ENCODE assay signal across 24 cellular contexts in genomic region chr20:23515250-23515939, GRCh38. TPM values are rescaled to one million over a fixed set of nuclear protein-coding genes. Genes with fewer than 3 reads are reported as not detected.
DNase-seq lines count a peak whose midpoint lies in the region; ATAC-seq, FAIRE-seq and TF ChIP-seq lines count a peak whose summit lies in the region.
"Had no signal": no experiment of that assay in that cellular context is flagged by ENCODE, and none has a peak within 500 bp of the region (broad histone marks: within the 10 kb centered on the region; RNA-seq: fewer than 3 reads in every experiment).

No MANE protein-coding gene starts in this region.

- WGBS in H1 (ENCODE audit: extremely low coverage in 1 of 2, insufficient coverage in 1 of 2, insufficient read length in 1 of 2, insufficient replicate concordance in 2 of 2, low coverage in 1 of 2, low lambda C conversion rate in 2 of 2, missing lambda C conversion rate in 1 of 2), 2 experiments: 63% methylated on average over 5 of the region's 5 CpGs; no CpG with 5 or more reads in 1 of the 2 experiments
- WGBS in mesenchymal stem cell: 76% methylated on average over 3 of the region's 5 CpGs

- 0 out of 2 replicates have a peak overlapping the region, but pooled peaks have one; percentile 6 for H2BK12ac ChIP-seq in H1 (ENCODE audit: low read depth, low read length)
- no peak overlapping the region for H2BK12ac ChIP-seq in mesenchymal stem cell (ENCODE audit: low read length in 2 of 2)

- TF ChIP-seq RAD21 in H1 (IDR thresholded peaks at IDR 0.05 in 1 of 2, conservative IDR thresholded peaks at IDR 0.05 in 1 of 2; ENCODE audit: low read depth in 2 of 2, low read length in 2 of 2): no peak

- no peaks in the 10 kb centered on the region for H3K79me2 ChIP-seq in H1 (ENCODE audit: control insufficient read depth in 1 of 2, insufficient read depth in 2 of 2, low read length in 2 of 2)

- H3K4ac ChIP-seq in H1 (replicated peaks; ENCODE audit: insufficient read length, low read depth, low read length) (peak overlapping the region; percentile 48), mesenchymal stem cell (ENCODE audit: low read depth in 1 of 2, low read length in 2 of 2) (no peak overlapping the region)

- H3K18ac ChIP-seq in H1 (ENCODE audit: extremely low read depth, low read length): no peak overlapping the region
- no peak overlapping the region for H3K18ac ChIP-seq in mesenchymal stem cell (ENCODE audit: low read depth in 1 of 2, low read length in 2 of 2)

- H4K8ac ChIP-seq in H1 (ENCODE audit: extremely low read depth, insufficient read depth, low read length) (no peak overlapping the region), mesenchymal stem cell (ENCODE audit: low read length) (no peak overlapping the region)

- H3K27me3 ChIP-seq in H1 (replicated peaks in 1 of 4; ENCODE audit: control insufficient read depth in 3 of 4, extremely low read depth in 1 of 4, insufficient read depth in 3 of 4, low read length in 3 of 4) (no peaks in the 10 kb centered on the region), mesenchymal stem cell (ENCODE audit: control insufficient read depth in 1 of 2, insufficient read depth in 1 of 2, low read length in 2 of 2) (peaks cover 0 to 4% of the 10 kb centered on the region in 2 experiments)
- H3K27me3 ChIP-seq: adrenal gland had no signal

- no peak for TF ChIP-seq EP300 in H1 (IDR thresholded peaks at IDR 0.05; ENCODE audit: borderline replicate concordance in 1 of 2, low read depth in 2 of 2, low read length in 2 of 2)

- H3K79me1 ChIP-seq in H1 (ENCODE audit: low read depth, low read length): no peaks in the 10 kb centered on the region
- H3K79me1 ChIP-seq in mesenchymal stem cell (replicated peaks; ENCODE audit: low read length, poor library complexity, severe bottlenecking): no peaks in the 10 kb centered on the region

- no peak for FAIRE-seq in H1 (lab: Jason Lieb, UNC)
- FAIRE-seq: G401.6 had no signal

- H3K36me3 ChIP-seq in H1 (ENCODE audit: control insufficient read depth in 2 of 4, insufficient read depth in 4 of 4, low read length in 3 of 4): no peaks in the 10 kb centered on the region
- no peaks in the 10 kb centered on the region for H3K36me3 ChIP-seq in mesenchymal stem cell (ENCODE audit: control insufficient read depth in 1 of 2, insufficient read depth in 2 of 2, low read depth in 1 of 2, low read length in 2 of 2)
- H3K36me3 ChIP-seq: adrenal gland had no signal

- H2AFZ ChIP-seq in H1 (ENCODE audit: low read length) (no peak overlapping the region), mesenchymal stem cell (ENCODE audit: low read depth, low read length) (no peak overlapping the region)

- no peak overlapping the region for H3K23ac ChIP-seq in H1 (ENCODE audit: insufficient read length)
- no peak overlapping the region for H3K23ac ChIP-seq in mesenchymal stem cell (ENCODE audit: low read length in 2 of 2)

- H3K14ac ChIP-seq in H1 (ENCODE audit: insufficient read length) (no peak overlapping the region), mesenchymal stem cell (ENCODE audit: low read length in 2 of 2) (no peak overlapping the region)

- H3K56ac ChIP-seq in H1 (replicated peaks; ENCODE audit: insufficient read length, low read depth, low read length): no peak overlapping the region

- no peak for TF ChIP-seq CTCF in H1 (IDR thresholded peaks at IDR 0.05; ENCODE audit: control extremely low read depth in 1 of 3, insufficient read depth in 1 of 3, low read depth in 1 of 3, low read length in 3 of 3)

- H2BK15ac ChIP-seq in H1 (ENCODE audit: low read length) (no peak overlapping the region), mesenchymal stem cell (ENCODE audit: low read depth, poor library complexity, severe bottlenecking) (no peak overlapping the region)

- TF ChIP-seq POLR2A in H1 (IDR thresholded peaks at IDR 0.05; ENCODE audit: control extremely low read depth in 1 of 2, low read depth in 2 of 2, low read length in 2 of 2): no peak

- H2BK120ac ChIP-seq in H1 (replicated peaks; ENCODE audit: low read depth, low read length) (peak overlapping the region; percentile 91), mesenchymal stem cell (ENCODE audit: low read depth, low read length) (no peak overlapping the region)

- CTCF ChIA-PET in H1 (lab: Charles Lee; ENCODE audit: partially characterized antibody): interaction anchor here (1.3 to 1.5 kb wide), 2 partner anchors 8 to 10 kb away, joined by 3 read pairs; no protein-coding TSS in a partner anchor

- H4K91ac ChIP-seq in H1 (replicated peaks; ENCODE audit: insufficient read length, low read length) (peak overlapping the region; percentile 61), mesenchymal stem cell (ENCODE audit: low read length) (no peak overlapping the region)

- H3K4me3 ChIP-seq in H1 (ENCODE audit: extremely low read depth in 1 of 4, insufficient read depth in 2 of 4, low read depth in 3 of 4, low read length in 4 of 4) (no peak overlapping the region), mesenchymal stem cell (ENCODE audit: insufficient read depth in 1 of 2, low read depth in 1 of 2, low read length in 2 of 2) (no peak overlapping the region)
- H3K4me3 ChIP-seq: adrenal gland had no signal

- no peaks in the 10 kb centered on the region for H4K20me1 ChIP-seq in H1 (replicated peaks in 1 of 2; ENCODE audit: control insufficient read depth in 1 of 2, insufficient read depth in 2 of 2, low read length in 2 of 2)

- H2BK20ac ChIP-seq in H1 (ENCODE audit: low read length): peak overlapping the region; percentile 2; the same call in 1 of the 2 replicates

- no peak overlapping the region for H2AK5ac ChIP-seq in H1 (ENCODE audit: low read depth, low read length)
- H2AK5ac ChIP-seq in mesenchymal stem cell (ENCODE audit: low read length, severe bottlenecking): no peak overlapping the region

- H3K9me3 ChIP-seq in H1 (ENCODE audit: insufficient read depth in 2 of 2, low read depth in 1 of 2, low read length in 1 of 2) (peaks cover 3% of the 10 kb centered on the region in 2 experiments), mesenchymal stem cell (ENCODE audit: control insufficient read depth, low read length) (no peaks in the 10 kb centered on the region)
- H3K9me3 ChIP-seq: adrenal gland had no signal

- H3K4me2 ChIP-seq in H1 (ENCODE audit: insufficient read depth in 1 of 2, low read depth in 2 of 2, low read length in 2 of 2) (no peak overlapping the region), mesenchymal stem cell (ENCODE audit: low read length, poor library complexity, severe bottlenecking) (no peak overlapping the region)

- H3K27ac ChIP-seq in H1 (ENCODE audit: low read depth, low read length) (no peak overlapping the region), mesenchymal stem cell (ENCODE audit: low read length, poor library complexity, severe bottlenecking) (no peak overlapping the region)
- H3K27ac ChIP-seq: adrenal gland had no signal

- peak overlapping the region; percentile 19 for H4K5ac ChIP-seq in H1 (ENCODE audit: insufficient read length, low read depth, low read length)

- no peaks in the 10 kb centered on the region for H3K23me2 ChIP-seq in H1 (ENCODE audit: low read depth, low read length)

- peak overlapping the region; percentile 74; the same call in 1 of the 2 replicates for H2BK5ac ChIP-seq in H1 (ENCODE audit: low read depth, low read length)
- H2BK5ac ChIP-seq in mesenchymal stem cell (ENCODE audit: low read depth, low read length, poor library complexity, severe bottlenecking): no peak overlapping the region

- no peak for ATAC-seq in GM21423 (IDR thresholded peaks at IDR 0.05; ENCODE audit: unreplicated experiment)
- ATAC-seq: activated CD4-positive, CD25-positive, alpha-beta regulatory T cell treated with anti-CD3 and anti-CD28 coated beads, Interleukin-2, amount 50 U/mL, for 24 hours; activated CD8-positive, alpha-beta T cell treated with anti-CD3 and anti-CD28 coated beads, Interleukin-2, amount 10 ng/mL, durations not matched to agents 7 days and 5 days had no signal

- POLR2A ChIA-PET in H1 (lab: Charles Lee; ENCODE audit: partially characterized antibody): no interaction called here

- peaks cover 0 to 6% (median 4%) of the 10 kb centered on the region in 4 experiments; a peak in 2 of 7 replicates for H3K4me1 ChIP-seq in H1 (replicated peaks in 1 of 4; ENCODE audit: control insufficient read depth in 3 of 4, insufficient read depth in 4 of 4, low read length in 3 of 4)
- peaks cover 2% of the 10 kb centered on the region for H3K4me1 ChIP-seq in mesenchymal stem cell (ENCODE audit: control insufficient read depth, insufficient read depth, low read depth, low read length)
- H3K4me1 ChIP-seq: adrenal gland had no signal

- DNase-seq in ELR (ENCODE audit: low read depth) (peak; percentile 10), M059J (ENCODE audit: low read depth) (peak; percentile 19), H1 (ENCODE audit: low read depth in 1 of 2, low spot score in 2 of 2) (no peak), mesenchymal stem cell (peak; percentile 1), NCI-H128 (lab: John Stamatoyannopoulos, UW; ENCODE audit: unreplicated experiment) (no peak), kidney tubule cell (ENCODE audit: low spot score) (no peak)
- no peak for DNase-seq in activated CD8-positive, alpha-beta memory T cell treated with anti-CD3 and anti-CD28 coated beads, Interleukin-2, amount 50 U/mL, for 48 hours
- DNase-seq: ACHN; activated CD8-positive, alpha-beta T cell treated with anti-CD3 and anti-CD28 coated beads, Interleukin-2, amount 10 ng/mL, durations not matched to agents 7 days and 5 days; activated gamma-delta T cell treated with Interleukin-2 at 50 U/mL for 16 hours; activated T-cell treated with anti-CD3 and anti-CD28 coated beads, Interleukin-2, amount 50 U/mL, for 1 hour; adrenal gland; cortex of kidney; foreskin fibroblast; NCI-H69; SHP77; substantia nigra had no signal

- H3K9ac ChIP-seq in H1 (replicated peaks in 1 of 4; ENCODE audit: extremely low read depth in 1 of 4, low read depth in 3 of 4, low read length in 3 of 4) (no peak overlapping the region), mesenchymal stem cell (ENCODE audit: low read length) (no peak overlapping the region)

RNA-seq across cellular contexts. Expression of gene CST8, which starts 24.5 kb away (rescaled TPM):
- total RNA-seq in M059J (2014; rRNA removed; shearing (Covaris generic)): not detected in 2 replicates
- not detected in 2 replicates for total RNA-seq in H1 (2021; fragmentation: NEBNext Ultra II Directional; extraction: Animal tissue kit (Norgen Biotek cat#: 25700))
- not detected in 2 replicates for polyA plus RNA-seq in H1 (2011; rRNA removed)
- not detected for polyA plus RNA-seq in H1 (2011; cell fraction: cytosol; rRNA removed)
- not detected for polyA plus RNA-seq in H1 (2011; cell fraction: nucleus; rRNA removed)
- polyA plus RNA-seq in H1 (2012, experiment 1 of 2): not detected in 4 replicates
- not detected for polyA plus RNA-seq in H1 (2012, experiment 2 of 2)
- polyA plus RNA-seq in H1 (2013, experiment 1 of 2): not detected
- not detected for polyA plus RNA-seq in H1 (2013, experiment 2 of 2)
- polyA minus RNA-seq in H1 (2011; rRNA and poly(A)+ RNA removed): not detected in 2 replicates
- not detected for polyA minus RNA-seq in H1 (2011; cell fraction: cytosol; rRNA and poly(A)+ RNA removed)
- not detected for polyA minus RNA-seq in H1 (2011; cell fraction: nucleus; rRNA and poly(A)+ RNA removed)
- polyA plus RNA-seq in mesenchymal stem cell (2013, experiment 1 of 2): not detected
- not detected for polyA plus RNA-seq in mesenchymal stem cell (2013, experiment 2 of 2)
- total RNA-seq: activated CD8-positive, alpha-beta T cell treated with anti-CD3 and anti-CD28 coated beads, Interleukin-2, amount 10 ng/mL, durations not matched to agents 7 days and 5 days; adrenal gland; liver; neural crest cell; progenitor cell of endocrine pancreas; urinary bladder had no signal
- polyA plus RNA-seq: adrenal gland, liver, urinary bladder had no signal

RNA-seq across cellular contexts. Expression of gene CST9L, which starts 52.9 kb away (rescaled TPM):
- not detected in 2 replicates for total RNA-seq in M059J (2014; rRNA removed; shearing (Covaris generic))
- not detected in 2 replicates for total RNA-seq in H1 (2021; fragmentation: NEBNext Ultra II Directional; extraction: Animal tissue kit (Norgen Biotek cat#: 25700))
- polyA plus RNA-seq in H1 (2011; rRNA removed): not detected in 2 replicates
- not detected for polyA plus RNA-seq in H1 (2011; cell fraction: cytosol; rRNA removed)
- not detected for polyA plus RNA-seq in H1 (2011; cell fraction: nucleus; rRNA removed)
- not detected in 4 replicates for polyA plus RNA-seq in H1 (2012, experiment 1 of 2)
- not detected for polyA plus RNA-seq in H1 (2012, experiment 2 of 2)
- not detected for polyA plus RNA-seq in H1 (2013, experiment 1 of 2)
- polyA plus RNA-seq in H1 (2013, experiment 2 of 2): not detected
- not detected in 2 replicates for polyA minus RNA-seq in H1 (2011; rRNA and poly(A)+ RNA removed)
- not detected for polyA minus RNA-seq in H1 (2011; cell fraction: cytosol; rRNA and poly(A)+ RNA removed)
- not detected for polyA minus RNA-seq in H1 (2011; cell fraction: nucleus; rRNA and poly(A)+ RNA removed)
- polyA plus RNA-seq in mesenchymal stem cell (2013, experiment 1 of 2): not detected
- polyA plus RNA-seq in mesenchymal stem cell (2013, experiment 2 of 2): not detected
- total RNA-seq: activated CD8-positive, alpha-beta T cell treated with anti-CD3 and anti-CD28 coated beads, Interleukin-2, amount 10 ng/mL, durations not matched to agents 7 days and 5 days; adrenal gland; liver; neural crest cell; progenitor cell of endocrine pancreas; urinary bladder had no signal
- polyA plus RNA-seq: adrenal gland, liver, urinary bladder had no signal

Comparison
In these comparisons a context has a peak if more than half of its experiments do, and no peak if none do; other contexts are left out.
1. DNase-seq: peak in ELR (single experiment), M059J (single experiment) and mesenchymal stem cell (single experiment); none in H1 (0 of 2), NCI-H128 (single experiment), activated CD8-positive, alpha-beta memory T cell treated with anti-CD3 and anti-CD28 coated beads, Interleukin-2, amount 50 U/mL, for 48 hours (single experiment) and kidney tubule cell (single experiment).